ENCODE assay signal across 8 cellular contexts in the genomic region with DNA sequence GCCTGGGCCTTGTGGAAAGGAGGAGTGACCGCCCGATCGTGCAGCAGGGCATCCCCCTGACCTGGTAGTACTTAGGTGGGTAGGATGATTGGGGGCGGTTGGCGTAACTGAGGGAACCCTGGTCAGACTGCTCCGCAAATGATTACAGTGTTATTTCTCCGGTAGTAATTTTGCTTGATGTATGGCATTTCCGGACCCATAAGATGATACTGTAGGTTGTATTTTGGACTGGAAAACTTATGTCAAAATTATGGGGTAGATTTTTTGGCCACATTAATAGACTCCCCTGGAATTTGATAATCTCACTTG. TPM values are rescaled to one million over a fixed set of nuclear protein-coding genes. Genes with fewer than 3 reads are reported as not detected.
DNase-seq lines count a peak whose midpoint lies in the region; ATAC-seq and TF ChIP-seq lines count a peak whose summit lies in the region.

No MANE protein-coding gene starts in this region.

- H3K4me3 ChIP-seq in iPS-18c (ENCODE audit: insufficient read depth, low read depth, low read length) (peak overlapping the region; percentile 95), suprapubic skin (peak overlapping the region; percentile 96)

- no peaks in the 10 kb centered on the region for H3K36me3 ChIP-seq in suprapubic skin

- peaks cover 2% of the 10 kb centered on the region for H3K36me3 Mint-ChIP-seq in activated T-helper 1 cell treated with anti-CD3 and anti-CD28 coated beads, Interleukin-12 subunit alpha, Interleukin-12 subunit beta, Interleukin-2, Interleukin-4 antibody, amounts not matched to agents 30 ng/mL and 10 ng/mL and 1 ng/mL, durations not matched to agents 14 hours and 24 hours and 36 hours (ENCODE audit: low read depth)

- TF ChIP-seq EP300 in suprapubic skin (IDR thresholded peaks at IDR 0.05), result no peak

- peaks cover 41% of the 10 kb centered on the region for H3K4me1 ChIP-seq in suprapubic skin

- H3K27ac Mint-ChIP-seq in activated T-helper 1 cell treated with anti-CD3 and anti-CD28 coated beads, Interleukin-12 subunit alpha, Interleukin-12 subunit beta, Interleukin-2, Interleukin-4 antibody, amounts not matched to agents 30 ng/mL and 10 ng/mL and 1 ng/mL, durations not matched to agents 14 hours and 24 hours and 36 hours, result peak overlapping the region; percentile 32

- peaks cover 7% of the 10 kb centered on the region for H3K4me1 Mint-ChIP-seq in activated T-helper 1 cell treated with anti-CD3 and anti-CD28 coated beads, Interleukin-12 subunit alpha, Interleukin-12 subunit beta, Interleukin-2, Interleukin-4 antibody, amounts not matched to agents 30 ng/mL and 10 ng/mL and 1 ng/mL, durations not matched to agents 14 hours and 24 hours and 36 hours (ENCODE audit: low read depth)

- no peak for TF ChIP-seq CTCF in suprapubic skin (IDR thresholded peaks at IDR 0.05)

- WGBS in suprapubic skin, result 1% methylated on average over 8 of the region's 8 CpGs

- no peak for TF ChIP-seq POLR2A in suprapubic skin (IDR thresholded peaks at IDR 0.05)

- DNase-seq in NCI-H1092 treated with DMSO at 0.1 percent for 48 hours (lab: John Stamatoyannopoulos, UW) (peak; percentile 16), NCI-H1092 (lab: John Stamatoyannopoulos, UW) (no peak), suprapubic skin (ENCODE audit: low spot score in 2 of 2) (no peak), ecto neural progenitor cell (ENCODE audit: low spot score) (no peak)
- no peak for DNase-seq in activated T-helper 1 cell treated with anti-CD3 and anti-CD28 coated beads, Interleukin-12 subunit alpha, Interleukin-12 subunit beta, Interleukin-2, Interleukin-4 antibody, amounts not matched to agents 30 ng/mL and 10 ng/mL and 1 ng/mL, durations not matched to agents 14 hours and 24 hours and 36 hours (ENCODE audit: low spot score)

- intact Hi-C loops in activated T-helper 1 cell treated with anti-CD3 and anti-CD28 coated beads, Interleukin-12 subunit alpha, Interleukin-12 subunit beta, Interleukin-2, Interleukin-4 antibody, amounts not matched to agents 30 ng/mL and 10 ng/mL and 1 ng/mL, durations not matched to agents 14 hours and 24 hours and 36 hours (cut with micrococcal nuclease), result loop anchor here (1.0 to 5.0 kb wide), 5 partner anchors 45 to 709 kb away; partner anchors contain the start of genes ASCC2, NF2, PES1 and UQCR10

- no peaks in the 10 kb centered on the region for H3K27me3 ChIP-seq in suprapubic skin

- no peaks in the 10 kb centered on the region for H3K9me3 Mint-ChIP-seq in activated T-helper 1 cell treated with anti-CD3 and anti-CD28 coated beads, Interleukin-12 subunit alpha, Interleukin-12 subunit beta, Interleukin-2, Interleukin-4 antibody, amounts not matched to agents 30 ng/mL and 10 ng/mL and 1 ng/mL, durations not matched to agents 14 hours and 24 hours and 36 hours

- ATAC-seq in HG03097 (IDR thresholded peaks at IDR 0.05; ENCODE audit: low FRiP score, unreplicated experiment) (no peak), GM18907 (IDR thresholded peaks at IDR 0.05; ENCODE audit: unreplicated experiment) (no peak)

- H3K4me3 Mint-ChIP-seq in activated T-helper 1 cell treated with anti-CD3 and anti-CD28 coated beads, Interleukin-12 subunit alpha, Interleukin-12 subunit beta, Interleukin-2, Interleukin-4 antibody, amounts not matched to agents 30 ng/mL and 10 ng/mL and 1 ng/mL, durations not matched to agents 14 hours and 24 hours and 36 hours, result peak overlapping the region; percentile 82

- H3K27ac ChIP-seq in suprapubic skin, result peak overlapping the region; percentile 98

- H3K9me3 ChIP-seq in iPS-18c (ENCODE audit: control insufficient read depth, insufficient read depth, low read length) (no peaks in the 10 kb centered on the region), suprapubic skin (no peaks in the 10 kb centered on the region)

- no peaks in the 10 kb centered on the region for H3K27me3 Mint-ChIP-seq in activated T-helper 1 cell treated with anti-CD3 and anti-CD28 coated beads, Interleukin-12 subunit alpha, Interleukin-12 subunit beta, Interleukin-2, Interleukin-4 antibody, amounts not matched to agents 30 ng/mL and 10 ng/mL and 1 ng/mL, durations not matched to agents 14 hours and 24 hours and 36 hours (ENCODE audit: insufficient read depth)

RNA-seq across cellular contexts. Expression of gene MTMR3, which starts 0.8 kb away (rescaled TPM):
- 20.6 and 27.8 TPM in 2 replicates for total RNA-seq in activated T-helper 1 cell treated with anti-CD3 and anti-CD28 coated beads, Interleukin-12 subunit alpha, Interleukin-12 subunit beta, Interleukin-2, Interleukin-4 antibody, amounts not matched to agents 30 ng/mL and 10 ng/mL and 1 ng/mL, durations not matched to agents 14 hours and 24 hours and 36 hours
- total RNA-seq in suprapubic skin, result 100 to 1,000 TPM in 1 of 4 donors, 10 to 100 TPM in 3; 57.8 to 136 (median 66.0) TPM

RNA-seq across cellular contexts. Expression of gene ASCC2, which starts 45.7 kb away (rescaled TPM):
- total RNA-seq in activated T-helper 1 cell treated with anti-CD3 and anti-CD28 coated beads, Interleukin-12 subunit alpha, Interleukin-12 subunit beta, Interleukin-2, Interleukin-4 antibody, amounts not matched to agents 30 ng/mL and 10 ng/mL and 1 ng/mL, durations not matched to agents 14 hours and 24 hours and 36 hours, result 84.5 and 90.9 TPM in 2 replicates
- 10 to 100 TPM; 35.6 to 57.3 (median 43.2) TPM for total RNA-seq in suprapubic skin
